Comparison of ENCODE assay signal across 7 cellular contexts in the genomic region with DNA sequence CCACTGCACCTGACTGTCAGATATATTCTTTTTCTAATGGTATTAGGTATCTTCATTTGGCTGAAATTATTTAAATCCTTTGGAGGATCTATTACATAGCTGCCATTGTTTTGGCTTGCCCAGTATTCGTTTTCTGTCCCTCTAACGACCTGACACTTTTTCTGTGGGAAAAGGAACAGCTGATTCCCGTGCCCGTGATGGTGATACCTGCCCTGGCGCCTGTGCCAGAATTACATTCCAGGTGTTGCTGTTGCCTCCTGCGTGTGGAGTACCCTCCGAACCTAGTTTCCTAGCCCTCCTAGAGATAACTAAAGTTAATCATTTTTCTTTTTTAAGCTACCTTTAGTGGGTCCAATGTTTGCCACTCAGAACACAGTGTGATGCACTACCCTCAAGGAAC. TPM values are rescaled to one million over a fixed set of nuclear protein-coding genes. Genes with fewer than 3 reads are reported as not detected.
"Had no signal": no experiment of that assay in that cellular context is flagged by ENCODE, and none has a peak within 500 bp of the region (broad histone marks: within the 10 kb centered on the region; RNA-seq: fewer than 3 reads in every experiment).

No MANE protein-coding gene starts in this region.

- H3K4me2 ChIP-seq: GM23338 had no signal

- ATAC-seq: GM23338, K562 had no signal

- H3K4me3 ChIP-seq: GM23338, K562 had no signal

- H2AFZ ChIP-seq: GM23338 had no signal

- DNase-seq: H9, HCEC 1CT, IMR-90 had no signal

RNA-seq across cellular contexts. Expression of gene HOXD1, which starts 14.0 kb away (rescaled TPM):
- total RNA-seq: GM23338, H1, H9, HT-29, IMR-90, K562 had no signal

RNA-seq across cellular contexts. Expression of gene HOXD3, which starts 45.4 kb away (rescaled TPM):
- total RNA-seq: GM23338, H1, H9, HT-29, IMR-90, K562 had no signal

RNA-seq across cellular contexts. Expression of gene HOXD4, which starts 51.1 kb away (rescaled TPM):
- total RNA-seq: GM23338, H1, H9, HT-29, IMR-90, K562 had no signal
